21 cellular contexts compared by ENCODE assay signal in the genomic region with DNA sequence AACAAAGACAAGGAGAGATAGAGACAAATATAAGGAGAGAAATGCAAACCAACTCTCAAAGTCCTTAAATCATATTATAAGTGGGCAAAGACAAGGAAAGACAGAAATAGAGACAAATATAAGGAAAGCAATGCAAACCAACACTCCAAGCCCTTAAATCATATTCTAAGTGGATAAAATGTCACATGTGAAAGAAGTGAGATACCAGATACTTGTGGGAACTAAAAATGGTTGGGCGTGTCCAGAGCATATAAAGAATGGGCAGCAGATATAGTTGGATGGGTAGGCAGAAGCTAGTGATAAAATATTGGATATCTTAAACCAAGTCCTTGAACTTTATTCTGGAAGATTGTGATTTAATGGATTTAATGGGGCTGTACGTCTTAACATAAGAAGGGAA.
"Had no signal": no experiment of that assay in that cellular context is flagged by ENCODE, and none has a peak within 500 bp of the region (broad histone marks: within the 10 kb centered on the region; RNA-seq: fewer than 3 reads in every experiment).

No MANE protein-coding gene starts in this region.

- H3K4me1 ChIP-seq: SJCRH30 had no signal

- H3K36me3 ChIP-seq: MG63, SJCRH30 had no signal

- FAIRE-seq: HepG2 had no signal

- H3K27me3 ChIP-seq: MG63 had no signal

- H3K27ac ChIP-seq: RWPE1, SJCRH30 had no signal

- DNase-seq: IMR-90, Karpas-422, KG1, MG63, NCI-H1092, NCI-H1105 treated with DMSO at 0.1 percent for 48 hours, NCI-H1436, NCI-H2029 treated with DMSO at 0.1 percent for 48 hours, NCI-H2171, NCI-H226, NCI-H446, NCI-H510A, NCI-H524 treated with DMSO at 0.1 percent for 48 hours, NCI-H69, NCI-H774, SHP77, SJCRH30, T-helper 1 cell had no signal

- H3K4me3 ChIP-seq: MG63, SJCRH30 had no signal

- H3K9me3 ChIP-seq: MG63, SJCRH30 had no signal

- ATAC-seq: HepG2, SK-N-SH treated with all-trans-retinoic acid at 6 μM for 48 hours had no signal
